In genomic region chr6:72579865-72580264, GRCh38 we compare ENCODE assay signal across 14 cellular contexts. TPM values are rescaled to one million over a fixed set of nuclear protein-coding genes. Genes with fewer than 3 reads are reported as not detected.
A peak's percentile ranks its signal among the peaks of the same experiment; 100 is the strongest.
DNase-seq lines count a peak whose midpoint lies in the region; ATAC-seq, FAIRE-seq and TF ChIP-seq lines count a peak whose summit lies in the region.
"Had no signal": no experiment of that assay in that cellular context is flagged by ENCODE, and none has a peak within 500 bp of the region (broad histone marks: within the 10 kb centered on the region; RNA-seq: fewer than 3 reads in every experiment).

No MANE protein-coding gene starts in this region.

- H3K79me2 ChIP-seq in GM12878 (ENCODE audit: control insufficient read depth, insufficient read depth, low read length): no peaks in the 10 kb centered on the region

- RAD21 ChIA-PET in GM12878 (lab: Charles Lee; ENCODE audit: unreplicated experiment): interaction anchor here (0.9 to 1.7 kb wide), 3 partner anchors 33 to 168 kb away, joined by 3 to 9 read pairs (median 4); no protein-coding TSS in a partner anchor

- no TSS peak for BruUV-seq in GM12878 (replicated peaks; lab: Mats Ljungman, UMichigan)

- no peaks in the 10 kb centered on the region for H3K9me3 ChIP-seq in GM12878 (replicated peaks; ENCODE audit: control insufficient read depth, insufficient read depth, low read length)
- H3K9me3 ChIP-seq: BLaER1, spleen, vagina had no signal

- H3K4me3 ChIP-seq in GM12878: no peak overlapping the region
- H3K4me3 ChIP-seq: BLaER1, dorsolateral prefrontal cortex, spleen, vagina had no signal

- CTCF ChIA-PET in GM12878 (lab: Yijun Ruan, JAX): interaction anchor here (0.6 to 1.7 kb wide), 10 partner anchors 9 to 747 kb away, joined by 3 to 29 read pairs (median 4); no protein-coding TSS in a partner anchor

- no peak for TF ChIP-seq EP300 in GM12878 (IDR thresholded peaks at IDR 0.05; ENCODE audit: borderline replicate concordance in 1 of 2, control insufficient read depth in 1 of 2, low read depth in 2 of 2, low read length in 2 of 2)

- no peak for TF ChIP-seq RAD21 in GM12878 (IDR thresholded peaks at IDR 0.05; ENCODE audit: insufficient read depth, low read depth, low read length)

- H3K27ac ChIP-seq in GM12878 (ENCODE audit: control insufficient read depth, insufficient read depth) (no peak overlapping the region), substantia nigra (ENCODE audit: low read depth, low read length, poor library complexity, severe bottlenecking) (no peak overlapping the region)
- H3K27ac ChIP-seq: BLaER1, dorsolateral prefrontal cortex, spleen, vagina had no signal

- no peak for FAIRE-seq in GM12878 (lab: Jason Lieb, UNC)

- no peaks in the 10 kb centered on the region for H3K4me1 ChIP-seq in GM12878 (ENCODE audit: control insufficient read depth, insufficient read depth, low read length)
- H3K4me1 ChIP-seq: BLaER1, vagina had no signal

- intact Hi-C loops in GM12878 (cut with micrococcal nuclease; ENCODE audit: unreplicated experiment): loop anchor here (5.0 kb wide), 1 partner anchor 168 kb away; no protein-coding TSS in a partner anchor

- ATAC-seq in GM18498 (IDR thresholded peaks at IDR 0.05; ENCODE audit: unreplicated experiment) (peak; percentile 78), GM21423 (IDR thresholded peaks at IDR 0.05; ENCODE audit: unreplicated experiment) (peak; percentile 88), HG03457 (IDR thresholded peaks at IDR 0.05; ENCODE audit: unreplicated experiment) (peak; percentile 83), GM12878 (peak; percentile 62), GM18873 (IDR thresholded peaks at IDR 0.05; ENCODE audit: low FRiP score, unreplicated experiment) (no peak)
- no peak for ATAC-seq in stimulated activated naive CD8-positive, alpha-beta T cell treated with anti-CD3 and anti-CD28 coated beads, Interleukin-15, Interleukin-2, amounts not matched to agents 100 U/mL and 50 U/mL, for 24 hours
- ATAC-seq: left colon had no signal

- no peak overlapping the region for H2AFZ ChIP-seq in GM12878 (ENCODE audit: control insufficient read depth, low read depth, low read length)

- H4K20me1 ChIP-seq in GM12878 (ENCODE audit: control insufficient read depth, insufficient read depth): no peaks in the 10 kb centered on the region
- H4K20me1 ChIP-seq: BLaER1 had no signal

- no peak for TF ChIP-seq CTCF in GM12878 (IDR thresholded peaks at IDR 0.05 in 2 of 3, conservative IDR thresholded peaks at IDR 0.05 in 1 of 3; ENCODE audit: control insufficient read depth in 2 of 3, extremely low read depth in 1 of 3, insufficient read depth in 1 of 3, low read depth in 3 of 3, low read length in 3 of 3)

- no peaks in the 10 kb centered on the region for H3K27me3 ChIP-seq in GM12878 (replicated peaks in 1 of 2; ENCODE audit: control insufficient read depth in 2 of 2, insufficient read depth in 2 of 2, low read length in 1 of 2)
- H3K27me3 ChIP-seq: BLaER1, dorsolateral prefrontal cortex, spleen, vagina had no signal

- H3K9ac ChIP-seq in GM12878 (ENCODE audit: control insufficient read depth, insufficient read depth, low read length): no peak overlapping the region
- H3K9ac ChIP-seq: BLaER1 had no signal

- POLR2A ChIA-PET in GM12878 (lab: Charles Lee): no interaction called here

- SMC1A ChIA-PET in GM12878 (lab: Charles Lee; ENCODE audit: uncharacterized antibody, unreplicated experiment): interaction anchor here (1.0 to 1.7 kb wide), 8 partner anchors 9 to 747 kb away, joined by 3 to 10 read pairs (median 3); no protein-coding TSS in a partner anchor

- H3K36me3 ChIP-seq in GM12878 (ENCODE audit: control insufficient read depth in 2 of 2, insufficient read depth in 2 of 2, low read length in 1 of 2): no peaks in the 10 kb centered on the region
- H3K36me3 ChIP-seq: BLaER1, spleen, vagina had no signal

- no peak for TF ChIP-seq POLR2A in GM12878 (IDR thresholded peaks at IDR 0.05; ENCODE audit: low read depth, low read length)

- in situ Hi-C loops in GM12878 (cut with MboI): no loop called here

- DNase-seq in GM12878 (ENCODE audit: low read depth, low spot score) (no peak), NCI-H1092 (lab: John Stamatoyannopoulos, UW) (no peak), substantia nigra (lab: John Stamatoyannopoulos, UW) (no peak)
- no peak for DNase-seq in stimulated activated naive CD8-positive, alpha-beta T cell treated with anti-CD3 and anti-CD28 coated beads, Interleukin-15, Interleukin-2, amounts not matched to agents 100 U/mL and 50 U/mL, for 24 hours
- DNase-seq: left colon, spleen had no signal

- WGBS in GM12878 (ENCODE audit: insufficient coverage, insufficient replicate concordance, low lambda C conversion rate, missing lambda C conversion rate): 60% methylated on average over 2 of the region's 2 CpGs

- no peak overlapping the region for H3K4me2 ChIP-seq in GM12878 (ENCODE audit: control insufficient read depth, insufficient read depth)
- H3K4me2 ChIP-seq: BLaER1 had no signal

TF ChIP-seq in GM12878, 131 proteins besides CTCF, POLR2A, EP300 and RAD21 (continues in another document):
- TF ChIP-seq, protein P1, sequence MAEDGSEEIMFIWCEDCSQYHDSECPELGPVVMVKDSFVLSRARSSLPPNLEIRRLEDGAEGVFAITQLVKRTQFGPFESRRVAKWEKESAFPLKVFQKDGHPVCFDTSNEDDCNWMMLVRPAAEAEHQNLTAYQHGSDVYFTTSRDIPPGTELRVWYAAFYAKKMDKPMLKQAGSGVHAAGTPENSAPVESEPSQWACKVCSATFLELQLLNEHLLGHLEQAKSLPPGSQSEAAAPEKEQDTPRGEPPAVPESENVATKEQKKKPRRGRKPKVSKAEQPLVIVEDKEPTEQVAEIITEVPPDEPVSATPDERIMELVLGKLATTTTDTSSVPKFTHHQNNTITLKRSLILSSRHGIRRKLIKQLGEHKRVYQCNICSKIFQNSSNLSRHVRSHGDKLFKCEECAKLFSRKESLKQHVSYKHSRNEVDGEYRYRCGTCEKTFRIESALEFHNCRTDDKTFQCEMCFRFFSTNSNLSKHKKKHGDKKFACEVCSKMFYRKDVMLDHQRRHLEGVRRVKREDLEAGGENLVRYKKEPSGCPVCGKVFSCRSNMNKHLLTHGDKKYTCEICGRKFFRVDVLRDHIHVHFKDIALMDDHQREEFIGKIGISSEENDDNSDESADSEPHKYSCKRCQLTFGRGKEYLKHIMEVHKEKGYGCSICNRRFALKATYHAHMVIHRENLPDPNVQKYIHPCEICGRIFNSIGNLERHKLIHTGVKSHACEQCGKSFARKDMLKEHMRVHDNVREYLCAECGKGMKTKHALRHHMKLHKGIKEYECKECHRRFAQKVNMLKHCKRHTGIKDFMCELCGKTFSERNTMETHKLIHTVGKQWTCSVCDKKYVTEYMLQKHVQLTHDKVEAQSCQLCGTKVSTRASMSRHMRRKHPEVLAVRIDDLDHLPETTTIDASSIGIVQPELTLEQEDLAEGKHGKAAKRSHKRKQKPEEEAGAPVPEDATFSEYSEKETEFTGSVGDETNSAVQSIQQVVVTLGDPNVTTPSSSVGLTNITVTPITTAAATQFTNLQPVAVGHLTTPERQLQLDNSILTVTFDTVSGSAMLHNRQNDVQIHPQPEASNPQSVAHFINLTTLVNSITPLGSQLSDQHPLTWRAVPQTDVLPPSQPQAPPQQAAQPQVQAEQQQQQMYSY (CRISPR knock-in tag; IDR thresholded peaks at IDR 0.05): no peak
- TF ChIP-seq CEBPZ (IDR thresholded peaks at IDR 0.05; ENCODE audit: low read depth, low read length) (no peak), ZNF274 (IDR thresholded peaks at IDR 0.05; ENCODE audit: insufficient read depth, insufficient read length) (no peak), ZSCAN29 (IDR thresholded peaks at IDR 0.05) (no peak), SPI1 (IDR thresholded peaks at IDR 0.05; ENCODE audit: borderline replicate concordance, insufficient read depth, low read depth, low read length) (no peak), MTA3 (IDR thresholded peaks at IDR 0.05; ENCODE audit: borderline replicate concordance, low read length) (no peak)

RNA-seq across cellular contexts. Expression of gene KCNQ5, which starts 42.0 kb away (rescaled TPM):
- 182 and 288 TPM in 2 replicates for total RNA-seq in GM12878 (2013; cell fraction: nucleolus; rRNA removed)
- 1.9 and 2.9 TPM in 2 replicates for total RNA-seq in GM12878 (2014; rRNA removed)
- 3.2 and 3.3 TPM in 2 replicates for total RNA-seq in GM12878 (2014; rRNA removed; fragmentation: Illumina TruSeq; extraction: Trizol)
- total RNA-seq in GM12878 (2021): 4.1 and 5.0 TPM in 2 replicates
- polyA plus RNA-seq in GM12878 (2011; ENCODE audit: low read depth): 2.4 TPM
- 16.2 TPM in 2 replicates for polyA plus RNA-seq in GM12878 (2011; rRNA removed)
- polyA plus RNA-seq in GM12878 (2011; cell fraction: cytosol; rRNA removed): 12.9 and 13.7 TPM in 2 replicates
- 18.0 and 20.3 TPM in 2 replicates for polyA plus RNA-seq in GM12878 (2011; cell fraction: nucleus; rRNA removed)
- polyA plus RNA-seq in GM12878 (2012): 4.0 and 6.9 TPM in 2 replicates
- polyA plus RNA-seq in GM12878 (2014; fragmentation: Illumina TruSeq; extraction: Trizol): 3.1 and 3.7 TPM in 2 replicates
- polyA plus RNA-seq in GM12878 (2014; fragmentation: Nextera tagmentation; extraction: Ambion mirVana): 1 to 10 TPM in 1 of 2 experiments, under 1 TPM in 1; 0.60 to 1.0 TPM
- 2.6 and 2.7 TPM in 2 replicates for polyA plus RNA-seq in GM12878 (2014; rRNA removed)
- 1 to 10 TPM; 3.8 to 3.9 TPM for polyA plus RNA-seq in GM12878 (2016; fragmentation: Nextera tagmentation; extraction: Ambion mirVana)
- 43.2 and 62.1 TPM in 2 replicates for polyA minus RNA-seq in GM12878 (2011; rRNA and poly(A)+ RNA removed)
- 7.8 and 14.7 TPM in 2 replicates for polyA minus RNA-seq in GM12878 (2011; cell fraction: cytosol; rRNA and poly(A)+ RNA removed)
- polyA minus RNA-seq in GM12878 (2011; cell fraction: nucleus; rRNA and poly(A)+ RNA removed): 72.7 and 118 TPM in 2 replicates
- total RNA-seq: RPMI7951 had no signal

Comparison
In these comparisons a context has a peak if more than half of its experiments do, and no peak if none do; other contexts are left out.
1. ATAC-seq: peak in GM18498 (single experiment), GM21423 (single experiment), HG03457 (single experiment) and GM12878 (single experiment); none in stimulated activated naive CD8-positive, alpha-beta T cell treated with anti-CD3 and anti-CD28 coated beads, Interleukin-15, Interleukin-2, amounts not matched to agents 100 U/mL and 50 U/mL, for 24 hours (single experiment) and GM18873 (single experiment).